Comparison of ENCODE assay signal across 14 cellular contexts in genomic region chr6:208379-208778, GRCh38.
"Had no signal": no experiment of that assay in that cellular context is flagged by ENCODE, and none has a peak within 500 bp of the region (broad histone marks: within the 10 kb centered on the region; RNA-seq: fewer than 3 reads in every experiment).

No MANE protein-coding gene starts in this region.

- H3K4me1 Mint-ChIP-seq: neural crest cell had no signal

- ATAC-seq: activated CD4-positive, alpha-beta T cell treated with anti-CD3 and anti-CD28 coated beads for 36 hours; pancreas had no signal

- H3K27ac ChIP-seq: cardiac muscle cell, left ventricle myocardium inferior, pancreas, tibial nerve, VCaP had no signal

- H3K9me3 ChIP-seq: pancreas, tibial nerve had no signal

- H3K27me3 ChIP-seq: cardiac muscle cell, pancreas had no signal

- H3K4me3 ChIP-seq: cardiac muscle cell, left ventricle myocardium inferior, pancreas, tibial nerve had no signal

- H3K4me1 ChIP-seq: left ventricle myocardium inferior, pancreas, tibial nerve had no signal

- H3K36me3 ChIP-seq: cardiac muscle cell, left ventricle myocardium inferior, pancreas, tibial nerve had no signal

- DNase-seq: activated CD4-positive, alpha-beta T cell treated with anti-CD3 and anti-CD28 coated beads for 36 hours; activated naive CD4-positive, alpha-beta T cell treated with anti-CD3 and anti-CD28 coated beads, Interleukin-2, amount 10 ng/mL, durations not matched to agents 7 days and 5 days; activated T-cell treated with anti-CD3 and anti-CD28 coated beads for 4 hours; effector CD4-positive, alpha-beta T cell; left ventricle myocardium inferior; mesenchymal stem cell; pancreas; stimulated activated CD4-positive, alpha-beta T cell treated with anti-CD3 and anti-CD28 coated beads, Interleukin-4, amount 100 ng/mL, for 24 hours; T1000 had no signal

- H3K27ac Mint-ChIP-seq: activated CD4-positive, alpha-beta T cell treated with anti-CD3 and anti-CD28 coated beads for 36 hours; activated naive CD4-positive, alpha-beta T cell treated with anti-CD3 and anti-CD28 coated beads, Interleukin-2, amount 10 ng/mL, durations not matched to agents 7 days and 5 days; activated T-helper 2 cell treated with anti-CD3 and anti-CD28 coated beads, Interferon-gamma antibody, Interleukin-2, Interleukin-4, amounts not matched to agents 10 μg/mL and 5 μg/mL and 100 μg/mL, durations not matched to agents 14 hours and 24 hours and 36 hours had no signal

- H3K4me3 Mint-ChIP-seq: activated CD4-positive, alpha-beta T cell treated with anti-CD3 and anti-CD28 coated beads for 36 hours; activated naive CD4-positive, alpha-beta T cell treated with anti-CD3 and anti-CD28 coated beads, Interleukin-2, amount 10 ng/mL, durations not matched to agents 7 days and 5 days; neural crest cell had no signal
